In genomic region chr1:154865442-154866256, GRCh38 we compare ENCODE assay signal across 13 cellular contexts. TPM values are rescaled to one million over a fixed set of nuclear protein-coding genes. Genes with fewer than 3 reads are reported as not detected.
DNase-seq lines count a peak whose midpoint lies in the region; ATAC-seq and TF ChIP-seq lines count a peak whose summit lies in the region.
"Had no signal": no experiment of that assay in that cellular context is flagged by ENCODE, and none has a peak within 500 bp of the region (broad histone marks: within the 10 kb centered on the region; RNA-seq: fewer than 3 reads in every experiment).

No MANE protein-coding gene starts in this region.

- TF ChIP-seq CTCF in endothelial cell (IDR thresholded peaks at IDR 0.05; ENCODE audit: unreplicated experiment) = no peak

- H3K36me3 Mint-ChIP-seq in endothelial cell (ENCODE audit: low read depth, unreplicated experiment) = peaks cover 7% of the 10 kb centered on the region
- H3K36me3 Mint-ChIP-seq in stimulated activated effector memory CD8-positive, alpha-beta T cell treated with anti-CD3 and anti-CD28 coated beads, Interleukin-12 subunit alpha, Interleukin-12 subunit beta, amount 100 ng/mL, for 72 hours = no peaks in the 10 kb centered on the region
- H3K36me3 Mint-ChIP-seq: naive B cell had no signal

- ATAC-seq in stimulated activated effector memory CD8-positive, alpha-beta T cell treated with anti-CD3 and anti-CD28 coated beads, Interleukin-12 subunit alpha, Interleukin-12 subunit beta, amount 100 ng/mL, for 72 hours = no peak
- no peak for ATAC-seq in GM19467 (IDR thresholded peaks at IDR 0.05; ENCODE audit: unreplicated experiment)
- ATAC-seq: SK-N-SH treated with all-trans-retinoic acid at 6 μM for 48 hours had no signal

- peaks cover 68% of the 10 kb centered on the region for H3K4me1 Mint-ChIP-seq in endothelial cell (ENCODE audit: unreplicated experiment)
- H3K4me1 Mint-ChIP-seq in stimulated activated effector memory CD8-positive, alpha-beta T cell treated with anti-CD3 and anti-CD28 coated beads, Interleukin-12 subunit alpha, Interleukin-12 subunit beta, amount 100 ng/mL, for 72 hours = peaks cover 75% of the 10 kb centered on the region

- peak; percentile 16 for DNase-seq in DMS53 (lab: John Stamatoyannopoulos, UW)
- DNase-seq in DMS53 treated with DMSO at 0.1 percent for 48 hours (lab: John Stamatoyannopoulos, UW; ENCODE audit: unreplicated experiment) = no peak
- peak; percentile 71 for DNase-seq in NCI-H526 treated with DMSO at 0.1 percent for 48 hours (lab: John Stamatoyannopoulos, UW)
- DNase-seq in endothelial cell (ENCODE audit: low spot score) = no peak
- no peak for DNase-seq in stimulated activated effector memory CD8-positive, alpha-beta T cell treated with anti-CD3 and anti-CD28 coated beads, Interleukin-12 subunit alpha, Interleukin-12 subunit beta, amount 100 ng/mL, for 72 hours (ENCODE audit: low spot score in 2 of 2)
- DNase-seq in activated naive CD4-positive, alpha-beta T cell treated with anti-CD3 and anti-CD28 coated beads, Interleukin-2, amount 50 U/mL, for 16 hours = no peak
- DNase-seq in NCI-H345 treated with DMSO at 0.1 percent for 48 hours (lab: John Stamatoyannopoulos, UW; ENCODE audit: unreplicated experiment) = no peak
- DNase-seq: DMS79 treated with DMSO at 0.1 percent for 48 hours, Kasumi-1, naive B cell, NCI-H345 had no signal

- H3K4me3 Mint-ChIP-seq in endothelial cell (ENCODE audit: unreplicated experiment) = peak overlapping the region; percentile 44
- H3K4me3 Mint-ChIP-seq in stimulated activated effector memory CD8-positive, alpha-beta T cell treated with anti-CD3 and anti-CD28 coated beads, Interleukin-12 subunit alpha, Interleukin-12 subunit beta, amount 100 ng/mL, for 72 hours = no peak overlapping the region

- H3K9me3 Mint-ChIP-seq in endothelial cell (ENCODE audit: unreplicated experiment) = no peaks in the 10 kb centered on the region
- H3K9me3 Mint-ChIP-seq in stimulated activated effector memory CD8-positive, alpha-beta T cell treated with anti-CD3 and anti-CD28 coated beads, Interleukin-12 subunit alpha, Interleukin-12 subunit beta, amount 100 ng/mL, for 72 hours = no peaks in the 10 kb centered on the region
- H3K9me3 Mint-ChIP-seq: naive B cell had no signal

- H3K27me3 Mint-ChIP-seq in endothelial cell (ENCODE audit: unreplicated experiment) = peaks cover 17% of the 10 kb centered on the region

- H3K27ac Mint-ChIP-seq in endothelial cell (ENCODE audit: unreplicated experiment) = peak overlapping the region; percentile 44
- peak overlapping the region; percentile 56 for H3K27ac Mint-ChIP-seq in stimulated activated effector memory CD8-positive, alpha-beta T cell treated with anti-CD3 and anti-CD28 coated beads, Interleukin-12 subunit alpha, Interleukin-12 subunit beta, amount 100 ng/mL, for 72 hours

RNA-seq across cellular contexts. Expression of gene KCNN3, which starts 4.4 kb away (rescaled TPM):
- 17.3 TPM for total RNA-seq in endothelial cell (ENCODE audit: unreplicated experiment)

Comparison
In these comparisons a context has a peak if more than half of its experiments do, and no peak if none do; other contexts are left out.
1. DNase-seq: peak in DMS53 (single experiment) and NCI-H526 treated with DMSO at 0.1 percent for 48 hours (single experiment); none in DMS53 treated with DMSO at 0.1 percent for 48 hours (single experiment), endothelial cell (single experiment), stimulated activated effector memory CD8-positive, alpha-beta T cell treated with anti-CD3 and anti-CD28 coated beads, Interleukin-12 subunit alpha, Interleukin-12 subunit beta, amount 100 ng/mL, for 72 hours (0 of 2), activated naive CD4-positive, alpha-beta T cell treated with anti-CD3 and anti-CD28 coated beads, Interleukin-2, amount 50 U/mL, for 16 hours (single experiment) and NCI-H345 treated with DMSO at 0.1 percent for 48 hours (single experiment).